ENCODE assay signal across 2 cellular contexts in genomic region chr13:51449018-51449417, GRCh38.
TF ChIP-seq lines count a peak whose summit lies in the region.

No MANE protein-coding gene starts in this region.

TF ChIP-seq in IMR-90, 13 proteins besides CTCF, POLR2A, EP300 and RAD21:
- no peak for TF ChIP-seq RFX5 (IDR thresholded peaks at IDR 0.05; ENCODE audit: low read depth, low read length)
- TF ChIP-seq MAFK (IDR thresholded peaks at IDR 0.05; ENCODE audit: low read depth, low read length): peak; percentile 93

TF ChIP-seq in GM12878, 131 proteins besides CTCF, POLR2A, EP300 and RAD21:
- TF ChIP-seq HDGF (IDR thresholded peaks at IDR 0.05) (no peak), DPF2 (IDR thresholded peaks at IDR 0.05) (no peak), NR2C2 (IDR thresholded peaks at IDR 0.05; ENCODE audit: borderline replicate concordance, control insufficient read depth, insufficient read length, low read depth) (no peak), TARDBP (IDR thresholded peaks at IDR 0.05; ENCODE audit: borderline replicate concordance) (no peak), POLR2AphosphoS5 (IDR thresholded peaks at IDR 0.05; ENCODE audit: low read length) (0 out of 2 replicates have a peak, but pooled peaks have one; percentile 49)
